ENCODE assay signal across 7 cellular contexts in the genomic region with DNA sequence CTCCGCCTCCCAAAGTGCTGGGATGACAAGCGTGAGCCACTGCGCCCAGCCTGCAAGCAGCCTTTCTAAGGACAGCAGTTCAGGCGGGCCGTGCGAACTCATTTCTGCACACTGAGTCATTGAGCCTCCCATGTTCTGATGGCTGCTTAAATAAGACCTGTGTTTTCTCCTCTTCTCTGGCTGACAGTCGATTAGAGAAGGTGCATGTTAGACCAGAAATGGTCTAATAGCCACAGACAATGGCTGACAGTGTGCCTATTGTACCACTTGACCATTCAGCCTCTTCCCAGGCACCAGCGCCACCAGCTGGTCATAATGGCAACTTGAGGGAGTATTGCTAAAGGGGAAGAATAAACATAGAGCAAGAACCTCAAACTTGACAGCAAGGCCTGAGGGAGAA. TPM values are rescaled to one million over a fixed set of nuclear protein-coding genes. Genes with fewer than 3 reads are reported as not detected.
DNase-seq lines count a peak whose midpoint lies in the region; ATAC-seq, FAIRE-seq and TF ChIP-seq lines count a peak whose summit lies in the region.

No MANE protein-coding gene starts in this region.

- no peak for TF ChIP-seq EP300 in K562 (IDR thresholded peaks at IDR 0.05; ENCODE audit: low read length)

- TF ChIP-seq CTCF in GM10248 (IDR thresholded peaks at IDR 0.05; ENCODE audit: control extremely low read depth, extremely low read depth, low read depth, missing control alignments) (peak; percentile 66), K562 (IDR thresholded peaks at IDR 0.05 in 2 of 3, conservative IDR thresholded peaks at IDR 0.05 in 1 of 3; ENCODE audit: insufficient read depth in 2 of 3, low read depth in 1 of 3, low read length in 3 of 3) (peak; percentile 72 to 74 (median 74)), tibial artery (IDR thresholded peaks at IDR 0.05) (peak; percentile 22 to 30)

- in situ Hi-C loops in K562 (cut with MboI): no loop called here

- no peak overlapping the region; the same call in 1 of the 2 replicates for H2AFZ ChIP-seq in K562 (ENCODE audit: low read depth, low read length)

- no peaks in the 10 kb centered on the region for H3K79me2 ChIP-seq in K562 (ENCODE audit: control insufficient read depth, insufficient read depth, low read length)

- H3K9me3 ChIP-seq in K562 (replicated peaks; ENCODE audit: control insufficient read depth, insufficient read depth, low read depth, low read length) (no peaks in the 10 kb centered on the region), tibial artery (no peaks in the 10 kb centered on the region)

- 41% methylated on average over 7 of the region's 8 CpGs for WGBS in K562 (ENCODE audit: insufficient coverage, low coverage, missing lambda C conversion rate)

- intact Hi-C loops in K562 (cut with micrococcal nuclease) (loop anchor here (1.0 kb wide), 1 partner anchor 97 kb away; no protein-coding TSS in a partner anchor), left colon (cut with DNase I, micrococcal nuclease) (no loop called here), tibial artery (cut with DNase I; ENCODE audit: low total_unique reads) (loop anchor here (10.0 kb wide), 1 partner anchor 158 kb away; the partner anchor contains the start of gene CST9)

- no TSS peak for BruUV-seq in K562 (replicated peaks; lab: Mats Ljungman, UMichigan)

- FAIRE-seq in K562 (lab: Jason Lieb, UNC): peak; percentile 74

- peaks cover 0 to 19% of the 10 kb centered on the region in 2 experiments; a peak in 2 of 5 replicates for H3K27me3 ChIP-seq in K562 (ENCODE audit: control insufficient read depth in 2 of 2, insufficient read depth in 2 of 2, low read length in 2 of 2)
- H3K27me3 ChIP-seq in tibial artery: peaks cover 0 to 4% of the 10 kb centered on the region in 2 donors

- no peak overlapping the region for H3K4me3 ChIP-seq in K562
- no peak overlapping the region for H3K4me3 ChIP-seq in tibial artery

- no peaks in the 10 kb centered on the region for H4K20me1 ChIP-seq in K562 (replicated peaks; ENCODE audit: control insufficient read depth, insufficient read depth, low read length)

- H3K9ac ChIP-seq in K562 (ENCODE audit: insufficient read depth in 1 of 2, low read depth in 2 of 2, low read length in 2 of 2): no peak overlapping the region

- no peak for TF ChIP-seq POLR2A in K562 (conservative IDR thresholded peaks at IDR 0.05)

- ATAC-seq in K562 (peak; percentile 90), left colon (peak; percentile 75)

- peak; percentile 62 for DNase-seq in GM10248 (ENCODE audit: extremely low spot score)
- peak; percentile 20 for DNase-seq in HCEC 1CT
- DNase-seq in NCI-H774 (lab: John Stamatoyannopoulos, UW): peak; percentile 51
- peak; percentile 37 to 62 (median 42) for DNase-seq in K562 (ENCODE audit: extremely low read depth in 1 of 4, low spot score in 3 of 4)
- peak in 1 of 2 donors; percentile 66 for DNase-seq in left colon
- DNase-seq in tibial artery: no peak
- no peak for DNase-seq in GOT3 (lab: John Stamatoyannopoulos, UW)

- H3K4me1 ChIP-seq in K562 (replicated peaks in 1 of 2; ENCODE audit: control insufficient read depth in 2 of 2, insufficient read depth in 2 of 2, low read length in 2 of 2) (no peaks in the 10 kb centered on the region), tibial artery (no peaks in the 10 kb centered on the region)

- POLR2A ChIA-PET in GM10248 (lab: Yijun Ruan, JAX) (no interaction called here), K562 (lab: Yijun Ruan, JAX) (no interaction called here)

- H3K4me2 ChIP-seq in K562 (ENCODE audit: insufficient read depth, low read length): no peak overlapping the region

- H3K27ac ChIP-seq in K562 (ENCODE audit: extremely low read depth, low read depth, low read length) (no peak overlapping the region), tibial artery (no peak overlapping the region)

- H3K9me1 ChIP-seq in K562 (ENCODE audit: control insufficient read depth, insufficient read depth, low read length): no peaks in the 10 kb centered on the region

- H3K36me3 ChIP-seq in K562 (ENCODE audit: control insufficient read depth, insufficient read depth, low read length) (no peaks in the 10 kb centered on the region), tibial artery (no peaks in the 10 kb centered on the region)

- CTCF ChIA-PET in GM10248 (lab: Yijun Ruan, JAX): interaction anchor here (0.7 to 3.5 kb wide), 20 partner anchors 9 to 755 kb away, joined by 3 to 22 read pairs (median 4); partner anchors contain the start of genes NAPB and NXT1
- CTCF ChIA-PET in K562 (lab: Yijun Ruan, JAX; ENCODE audit: low intra/inter-chr PET ratio): no interaction called here

- TF ChIP-seq RAD21 in K562 (CRISPR knock-in tag; conservative IDR thresholded peaks at IDR 0.05 in 1 of 2, IDR thresholded peaks at IDR 0.05 in 1 of 2): peak; percentile 48 to 71

RNA-seq across cellular contexts. Expression of gene CST11, which starts 6.2 kb away (rescaled TPM):
- not detected in 2 replicates for total RNA-seq in K562 (2011; cell fraction: chromatin; rRNA removed; ENCODE audit: low replicate concordance)
- total RNA-seq in K562 (2011; cell fraction: nucleolus; rRNA removed): not detected in 2 replicates
- not detected in 2 replicates for total RNA-seq in K562 (2011; cell fraction: nucleoplasm; rRNA removed)
- total RNA-seq in K562 (2014; rRNA removed): not detected in 2 replicates
- total RNA-seq in K562 (2014; rRNA removed; fragmentation: Illumina TruSeq; extraction: Trizol): not detected in 2 replicates
- not detected in 2 replicates for total RNA-seq in K562 (2015; rRNA removed; fragmentation: Illumina TruSeq; extraction: Trizol)
- total RNA-seq in K562 (2021): not detected in 2 replicates
- not detected in 2 replicates for polyA plus RNA-seq in K562 (2011; rRNA removed)
- polyA plus RNA-seq in K562 (2011; cell fraction: cytosol; rRNA removed): not detected in 2 replicates
- polyA plus RNA-seq in K562 (2011; cell fraction: nucleus; rRNA removed): not detected in 2 replicates
- polyA plus RNA-seq in K562 (2012): not detected in 2 replicates
- not detected in 2 replicates for polyA plus RNA-seq in K562 (2014; fragmentation: Illumina TruSeq; extraction: Trizol)
- not detected for polyA plus RNA-seq in K562 (2014; fragmentation: Nextera tagmentation; extraction: Ambion mirVana)
- polyA plus RNA-seq in K562 (2014; rRNA removed): not detected in 2 replicates
- not detected in 2 replicates for polyA minus RNA-seq in K562 (2011; rRNA and poly(A)+ RNA removed)
- polyA minus RNA-seq in K562 (2011; cell fraction: cytosol; rRNA and poly(A)+ RNA removed): not detected in 2 replicates
- polyA minus RNA-seq in K562 (2011; cell fraction: nucleus; rRNA and poly(A)+ RNA removed): not detected in 2 replicates
- not detected for total RNA-seq in left colon

RNA-seq across cellular contexts. Expression of gene CSTL1, which starts 7.0 kb away (rescaled TPM):
- total RNA-seq in K562 (2011; cell fraction: chromatin; rRNA removed; ENCODE audit: low replicate concordance): not detected in 2 replicates
- total RNA-seq in K562 (2011; cell fraction: nucleolus; rRNA removed): not detected in 2 replicates
- total RNA-seq in K562 (2011; cell fraction: nucleoplasm; rRNA removed): not detected in 2 replicates
- total RNA-seq in K562 (2014; rRNA removed): not detected in 2 replicates
- not detected in 2 replicates for total RNA-seq in K562 (2014; rRNA removed; fragmentation: Illumina TruSeq; extraction: Trizol)
- total RNA-seq in K562 (2015; rRNA removed; fragmentation: Illumina TruSeq; extraction: Trizol): not detected in 2 replicates
- not detected in 2 replicates for total RNA-seq in K562 (2021)
- not detected in 2 replicates for polyA plus RNA-seq in K562 (2011; rRNA removed)
- polyA plus RNA-seq in K562 (2011; cell fraction: cytosol; rRNA removed): not detected in 2 replicates
- not detected in 2 replicates for polyA plus RNA-seq in K562 (2011; cell fraction: nucleus; rRNA removed)
- not detected in 2 replicates for polyA plus RNA-seq in K562 (2012)
- polyA plus RNA-seq in K562 (2014; fragmentation: Illumina TruSeq; extraction: Trizol): not detected in 2 replicates
- not detected for polyA plus RNA-seq in K562 (2014; fragmentation: Nextera tagmentation; extraction: Ambion mirVana)
- not detected in 2 replicates for polyA plus RNA-seq in K562 (2014; rRNA removed)
- polyA minus RNA-seq in K562 (2011; rRNA and poly(A)+ RNA removed): not detected in 2 replicates
- polyA minus RNA-seq in K562 (2011; cell fraction: cytosol; rRNA and poly(A)+ RNA removed): not detected in 2 replicates
- not detected in 2 replicates for polyA minus RNA-seq in K562 (2011; cell fraction: nucleus; rRNA and poly(A)+ RNA removed)
- not detected for total RNA-seq in left colon

RNA-seq across cellular contexts. Expression of gene NAPB, which starts 25.2 kb away (rescaled TPM):
- 20.6 and 70.0 TPM in 2 replicates for total RNA-seq in K562 (2011; cell fraction: chromatin; rRNA removed; ENCODE audit: low replicate concordance)
- total RNA-seq in K562 (2011; cell fraction: nucleolus; rRNA removed): 10.8 and 16.7 TPM in 2 replicates
- 40.9 and 51.8 TPM in 2 replicates for total RNA-seq in K562 (2011; cell fraction: nucleoplasm; rRNA removed)
- 5.2 and 6.5 TPM in 2 replicates for total RNA-seq in K562 (2014; rRNA removed)
- total RNA-seq in K562 (2014; rRNA removed; fragmentation: Illumina TruSeq; extraction: Trizol): 5.9 and 6.9 TPM in 2 replicates
- 5.6 and 5.8 TPM in 2 replicates for total RNA-seq in K562 (2015; rRNA removed; fragmentation: Illumina TruSeq; extraction: Trizol)
- total RNA-seq in K562 (2021): 4.5 and 5.0 TPM in 2 replicates
- polyA plus RNA-seq in K562 (2011; rRNA removed): 7.7 and 8.4 TPM in 2 replicates
- 0.64 and 3.2 TPM in 2 replicates for polyA plus RNA-seq in K562 (2011; cell fraction: cytosol; rRNA removed)
- polyA plus RNA-seq in K562 (2011; cell fraction: nucleus; rRNA removed): 14.5 and 19.0 TPM in 2 replicates
- 3.8 and 5.9 TPM in 2 replicates for polyA plus RNA-seq in K562 (2012)
- 4.0 and 4.4 TPM in 2 replicates for polyA plus RNA-seq in K562 (2014; fragmentation: Illumina TruSeq; extraction: Trizol)
- polyA plus RNA-seq in K562 (2014; fragmentation: Nextera tagmentation; extraction: Ambion mirVana): 1 to 10 TPM; 1.4 to 2.3 TPM
- polyA plus RNA-seq in K562 (2014; rRNA removed): 5.3 and 6.2 TPM in 2 replicates
- polyA minus RNA-seq in K562 (2011; rRNA and poly(A)+ RNA removed): 10.3 and 10.6 TPM in 2 replicates
- polyA minus RNA-seq in K562 (2011; cell fraction: cytosol; rRNA and poly(A)+ RNA removed): 2.5 and 2.7 TPM in 2 replicates
- 15.1 and 24.3 TPM in 2 replicates for polyA minus RNA-seq in K562 (2011; cell fraction: nucleus; rRNA and poly(A)+ RNA removed)
- total RNA-seq in left colon: 1 to 10 TPM; 7.9 to 8.5 TPM

RNA-seq across cellular contexts. Expression of gene CST8, which starts 44.4 kb away (rescaled TPM):
- total RNA-seq in K562 (2011; cell fraction: chromatin; rRNA removed; ENCODE audit: low replicate concordance): not detected in 2 replicates
- not detected in 2 replicates for total RNA-seq in K562 (2011; cell fraction: nucleolus; rRNA removed)
- total RNA-seq in K562 (2011; cell fraction: nucleoplasm; rRNA removed): not detected in 2 replicates
- not detected in 2 replicates for total RNA-seq in K562 (2014; rRNA removed)
- total RNA-seq in K562 (2014; rRNA removed; fragmentation: Illumina TruSeq; extraction: Trizol): not detected in 2 replicates
- total RNA-seq in K562 (2015; rRNA removed; fragmentation: Illumina TruSeq; extraction: Trizol): not detected in 2 replicates
- total RNA-seq in K562 (2021): not detected in 2 replicates
- not detected in 2 replicates for polyA plus RNA-seq in K562 (2011; rRNA removed)
- not detected in 2 replicates for polyA plus RNA-seq in K562 (2011; cell fraction: cytosol; rRNA removed)
- polyA plus RNA-seq in K562 (2011; cell fraction: nucleus; rRNA removed): not detected in 2 replicates
- polyA plus RNA-seq in K562 (2012): not detected in 2 replicates
- polyA plus RNA-seq in K562 (2014; fragmentation: Illumina TruSeq; extraction: Trizol): not detected in 2 replicates
- polyA plus RNA-seq in K562 (2014; fragmentation: Nextera tagmentation; extraction: Ambion mirVana): not detected
- polyA plus RNA-seq in K562 (2014; rRNA removed): not detected in 2 replicates
- not detected in 2 replicates for polyA minus RNA-seq in K562 (2011; rRNA and poly(A)+ RNA removed)
- not detected in 2 replicates for polyA minus RNA-seq in K562 (2011; cell fraction: cytosol; rRNA and poly(A)+ RNA removed)
- not detected in 2 replicates for polyA minus RNA-seq in K562 (2011; cell fraction: nucleus; rRNA and poly(A)+ RNA removed)
- total RNA-seq in left colon: not detected

Comparison
In these comparisons a context has a peak if more than half of its experiments do, and no peak if none do; other contexts are left out.
1. DNase-seq: peak in GM10248 (single experiment), HCEC 1CT (single experiment), NCI-H774 (single experiment) and K562 (4 of 4); none in tibial artery (0 of 2) and GOT3 (single experiment).
2. intact Hi-C loops: an anchor here in K562 (1.0 kb wide) and tibial artery (10.0 kb wide); none called in left colon.
3. Peak in every context shown above with its lines, with median percentiles within 50 percentile points of each other: CTCF ChIP-seq.